In genomic region chr17:8965394-8966168, GRCh38 we compare ENCODE assay signal across 1 cellular context.
TF ChIP-seq lines count a peak whose summit lies in the region.

PIK3R5 (minus strand) TSS chr17:8965707; CDS start chr17:8911494, 54,213 bp downstream.

TF ChIP-seq in GM12878, 131 proteins besides CTCF, POLR2A, EP300 and RAD21 (continued from another document and continues in another):
- TF ChIP-seq CEBPZ (IDR thresholded peaks at IDR 0.05; ENCODE audit: low read depth, low read length) = no peak
- TF ChIP-seq EED (IDR thresholded peaks at IDR 0.05; ENCODE audit: low read depth) = no peak
- no peak for TF ChIP-seq BCL11A (IDR thresholded peaks at IDR 0.05; ENCODE audit: low read depth, low read length)
- 0 out of 2 replicates have a peak, but pooled peaks have one; percentile 24 for TF ChIP-seq BACH1 (IDR thresholded peaks at IDR 0.05; ENCODE audit: borderline replicate concordance)
- peak; percentile 60; the same call in 1 of the 2 replicates for TF ChIP-seq DPF2 (IDR thresholded peaks at IDR 0.05)
- TF ChIP-seq BHLHE40 (IDR thresholded peaks at IDR 0.05; ENCODE audit: borderline replicate concordance in 1 of 2, low read depth in 2 of 2, low read length in 1 of 2) = 0 out of 4 replicates have a peak, but pooled peaks of 1 of the 2 experiments have one; percentile 15
- no peak for TF ChIP-seq SUZ12 (IDR thresholded peaks at IDR 0.05; ENCODE audit: unreplicated experiment)
- TF ChIP-seq MAX (IDR thresholded peaks at IDR 0.05; ENCODE audit: low read depth, low read length) = no peak
- no peak for TF ChIP-seq GABPA (IDR thresholded peaks at IDR 0.05; ENCODE audit: low read depth)
- no peak; the same call in 1 of the 2 replicates for TF ChIP-seq PKNOX1 (IDR thresholded peaks at IDR 0.05)
- no peak for TF ChIP-seq NBN (IDR thresholded peaks at IDR 0.05)
- TF ChIP-seq ATF7 (IDR thresholded peaks at IDR 0.05; ENCODE audit: low read depth) = no peak
- no peak for TF ChIP-seq SP1 (IDR thresholded peaks at IDR 0.05; ENCODE audit: low read depth, low read length)
- no peak for TF ChIP-seq PAX8 (IDR thresholded peaks at IDR 0.05)
- TF ChIP-seq HSF1 (IDR thresholded peaks at IDR 0.05; ENCODE audit: low read depth, low read length) = no peak
- TF ChIP-seq CREM (IDR thresholded peaks at IDR 0.05; ENCODE audit: low read depth) = no peak
- no peak for TF ChIP-seq EZH2 (IDR thresholded peaks at IDR 0.05; ENCODE audit: borderline replicate concordance, control insufficient read depth, low read depth, low read length)
- no peak for TF ChIP-seq CBFB (IDR thresholded peaks at IDR 0.05; ENCODE audit: low read depth)
- no peak for TF ChIP-seq TARDBP (IDR thresholded peaks at IDR 0.05; ENCODE audit: borderline replicate concordance)
- TF ChIP-seq YBX1 (IDR thresholded peaks at IDR 0.05) = no peak
- no peak for TF ChIP-seq ZNF24 (IDR thresholded peaks at IDR 0.05)
- no peak for TF ChIP-seq SIX5 (IDR thresholded peaks at IDR 0.05; ENCODE audit: low read depth, low read length, severe bottlenecking)
- no peak for TF ChIP-seq REST (IDR thresholded peaks at IDR 0.05; ENCODE audit: low read depth, low read length)
- TF ChIP-seq NR2C2 (IDR thresholded peaks at IDR 0.05; ENCODE audit: borderline replicate concordance, control insufficient read depth, insufficient read length, low read depth) = no peak
- TF ChIP-seq PRDM15 (CRISPR knock-in tag; IDR thresholded peaks at IDR 0.05) = no peak
- no peak for TF ChIP-seq JUNB (IDR thresholded peaks at IDR 0.05)
- TF ChIP-seq ZBED1 (IDR thresholded peaks at IDR 0.05; ENCODE audit: borderline replicate concordance) = no peak
- TF ChIP-seq RCOR1 (conservative IDR thresholded peaks at IDR 0.05; ENCODE audit: low read depth, low read length) = no peak
- TF ChIP-seq JUND (IDR thresholded peaks at IDR 0.05; ENCODE audit: low read depth, low read length) = no peak
- TF ChIP-seq RB1 (IDR thresholded peaks at IDR 0.05; ENCODE audit: borderline replicate concordance) = no peak
- TF ChIP-seq STAT1 (conservative IDR thresholded peaks at IDR 0.05) = no peak
- no peak for TF ChIP-seq CHD4 (IDR thresholded peaks at IDR 0.05)
- no peak for TF ChIP-seq KDM1A (IDR thresholded peaks at IDR 0.05; ENCODE audit: borderline replicate concordance)
- no peak for TF ChIP-seq ATF3 (IDR thresholded peaks at IDR 0.05; ENCODE audit: borderline replicate concordance, extremely low read depth, low read depth, low read length)
- no peak for TF ChIP-seq RELB (IDR thresholded peaks at IDR 0.05; ENCODE audit: low read depth)
- TF ChIP-seq YY1 (IDR thresholded peaks at IDR 0.05; ENCODE audit: low read depth, low read length) = no peak
- TF ChIP-seq CBX3 (IDR thresholded peaks at IDR 0.05; ENCODE audit: borderline replicate concordance, low read depth) = no peak
- TF ChIP-seq SRF (IDR thresholded peaks at IDR 0.05; ENCODE audit: low read depth in 2 of 2, low read length in 2 of 2) = no peak
- TF ChIP-seq HCFC1 (IDR thresholded peaks at IDR 0.05; ENCODE audit: low read length) = no peak
- TF ChIP-seq CEBPB (IDR thresholded peaks at IDR 0.05; ENCODE audit: borderline replicate concordance in 1 of 2, low read depth in 2 of 2, low read length in 2 of 2) = no peak
- TF ChIP-seq SPI1 (IDR thresholded peaks at IDR 0.05; ENCODE audit: borderline replicate concordance, insufficient read depth, low read depth, low read length) = peak; percentile 82
- no peak for TF ChIP-seq SKIL (IDR thresholded peaks at IDR 0.05; ENCODE audit: low read depth, poor library complexity, severe bottlenecking)
- no peak for TF ChIP-seq E4F1 (IDR thresholded peaks at IDR 0.05; ENCODE audit: borderline replicate concordance, partially characterized antibody)
